In genomic region chr19:35436477-35437141, GRCh38 we compare ENCODE assay signal across 8 cellular contexts. TPM values are rescaled to one million over a fixed set of nuclear protein-coding genes. Genes with fewer than 3 reads are reported as not detected.
DNase-seq lines count a peak whose midpoint lies in the region; ATAC-seq lines count a peak whose summit lies in the region.

No MANE protein-coding gene starts in this region.

- no peaks in the 10 kb centered on the region for H3K9me3 ChIP-seq in CD4-positive, alpha-beta memory T cell (ENCODE audit: control insufficient read depth in 1 of 2, low read length in 2 of 2)

- no peaks in the 10 kb centered on the region for H3K36me3 ChIP-seq in CD4-positive, alpha-beta memory T cell (ENCODE audit: insufficient read depth, low read length)
- no peaks in the 10 kb centered on the region for H3K36me3 ChIP-seq in urinary bladder (ENCODE audit: insufficient read depth)

- peak overlapping the region in 5 of 7 donors; percentile 42 to 76 (median 57) for H3K27ac Mint-ChIP-seq in CD4-positive, alpha-beta memory T cell
- peak overlapping the region; percentile 77 for H3K27ac Mint-ChIP-seq in activated naive CD8-positive, alpha-beta T cell treated with anti-CD3 and anti-CD28 coated beads, Interleukin-2, amount 10 ng/mL, durations not matched to agents 7 days and 5 days

- intact Hi-C loops in CD4-positive, alpha-beta memory T cell (cut with micrococcal nuclease) = no loop called here

- no peaks in the 10 kb centered on the region for H3K27me3 ChIP-seq in CD4-positive, alpha-beta memory T cell (ENCODE audit: insufficient read depth, low read length)

- H3K4me3 Mint-ChIP-seq in CD4-positive, alpha-beta memory T cell = peak overlapping the region in 7 of 8 donors; percentile 12 to 71 (median 57)
- peak overlapping the region; percentile 61 for H3K4me3 Mint-ChIP-seq in activated naive CD8-positive, alpha-beta T cell treated with anti-CD3 and anti-CD28 coated beads, Interleukin-2, amount 10 ng/mL, durations not matched to agents 7 days and 5 days

- peaks cover 14% of the 10 kb centered on the region for H3K4me1 ChIP-seq in CD4-positive, alpha-beta memory T cell (ENCODE audit: insufficient read depth, low read length)
- no peaks in the 10 kb centered on the region for H3K4me1 ChIP-seq in urinary bladder (ENCODE audit: insufficient read depth)

- WGBS in urinary bladder = 4% methylated on average over 14 of the region's 14 CpGs

- peak; percentile 85 for ATAC-seq in activated naive CD8-positive, alpha-beta T cell treated with anti-CD3 and anti-CD28 coated beads, Interleukin-2, amount 10 ng/mL, durations not matched to agents 7 days and 5 days (ENCODE audit: low read depth)
- ATAC-seq in HG02798 (IDR thresholded peaks at IDR 0.05; ENCODE audit: poor library complexity, unreplicated experiment) (no peak), GM21528 (IDR thresholded peaks at IDR 0.05; ENCODE audit: low FRiP score, unreplicated experiment) (no peak)

- H3K36me3 Mint-ChIP-seq in CD4-positive, alpha-beta memory T cell = peaks cover 0 to 4% of the 10 kb centered on the region in 2 donors
- H3K36me3 Mint-ChIP-seq in activated naive CD8-positive, alpha-beta T cell treated with anti-CD3 and anti-CD28 coated beads, Interleukin-2, amount 10 ng/mL, durations not matched to agents 7 days and 5 days = peaks cover 1% of the 10 kb centered on the region

- peak in 2 of 5 donors; percentile 11 to 40 for DNase-seq in CD4-positive, alpha-beta memory T cell
- DNase-seq in KBM-7 (peak; percentile 82), left kidney (ENCODE audit: low read depth, low spot score) (peak; percentile 39), DMS153 treated with DMSO at 0.1 percent for 48 hours (lab: John Stamatoyannopoulos, UW; ENCODE audit: unreplicated experiment) (no peak)
- DNase-seq in activated naive CD8-positive, alpha-beta T cell treated with anti-CD3 and anti-CD28 coated beads, Interleukin-2, amount 10 ng/mL, durations not matched to agents 7 days and 5 days = no peak

- POLR2A ChIA-PET in CD4-positive, alpha-beta memory T cell (lab: Charles Lee; ENCODE audit: partially characterized antibody) = interaction anchor here (1.4 kb wide), 1 partner anchor 26 kb away, joined by 4 read pairs; no protein-coding TSS in a partner anchor
- POLR2A ChIA-PET in activated naive CD8-positive, alpha-beta T cell treated with anti-CD3 and anti-CD28 coated beads, Interleukin-2, amount 10 ng/mL, durations not matched to agents 7 days and 5 days (lab: Charles Lee) = no interaction called here

- peaks cover 10 to 18% (median 15%) of the 10 kb centered on the region in 4 donors for H3K4me1 Mint-ChIP-seq in CD4-positive, alpha-beta memory T cell
- peaks cover 22% of the 10 kb centered on the region for H3K4me1 Mint-ChIP-seq in activated naive CD8-positive, alpha-beta T cell treated with anti-CD3 and anti-CD28 coated beads, Interleukin-2, amount 10 ng/mL, durations not matched to agents 7 days and 5 days

- in situ Hi-C loops in KBM-7 (cut with MboI; ENCODE audit: low pct_unique_long_range_greater_than_20kb, low sequenced_read_pairs) = no loop called here

- peaks cover 0 to 11% (median 6%) of the 10 kb centered on the region in 8 donors for H3K9me3 Mint-ChIP-seq in CD4-positive, alpha-beta memory T cell
- H3K9me3 Mint-ChIP-seq in activated naive CD8-positive, alpha-beta T cell treated with anti-CD3 and anti-CD28 coated beads, Interleukin-2, amount 10 ng/mL, durations not matched to agents 7 days and 5 days = peaks cover 6% of the 10 kb centered on the region

- CTCF ChIA-PET in CD4-positive, alpha-beta memory T cell (lab: Charles Lee; ENCODE audit: partially characterized antibody) = no interaction called here

- peaks cover 4 to 7% of the 10 kb centered on the region in 2 donors for H3K27me3 Mint-ChIP-seq in CD4-positive, alpha-beta memory T cell
- peaks cover 19% of the 10 kb centered on the region for H3K27me3 Mint-ChIP-seq in activated naive CD8-positive, alpha-beta T cell treated with anti-CD3 and anti-CD28 coated beads, Interleukin-2, amount 10 ng/mL, durations not matched to agents 7 days and 5 days

- no peak overlapping the region for H3K4me3 ChIP-seq in CD4-positive, alpha-beta memory T cell (ENCODE audit: low read length in 2 of 2)
- no peak overlapping the region for H3K4me3 ChIP-seq in urinary bladder (ENCODE audit: low read depth, low read length)

- no peak overlapping the region for H3K27ac ChIP-seq in CD4-positive, alpha-beta memory T cell (ENCODE audit: low read depth, low read length)
- H3K27ac ChIP-seq in urinary bladder (ENCODE audit: low read depth) = peak overlapping the region; percentile 73

RNA-seq across cellular contexts. Expression of gene FFAR2, which starts 11.4 kb away (rescaled TPM):
- total RNA-seq in CD4-positive, alpha-beta memory T cell = under 1 TPM in 1 of 2 experiments, not detected in 1; 0.15 TPM
- polyA plus RNA-seq in CD4-positive, alpha-beta memory T cell = not detected
- not detected for total RNA-seq in activated naive CD8-positive, alpha-beta T cell treated with anti-CD3 and anti-CD28 coated beads, Interleukin-2, amount 10 ng/mL, durations not matched to agents 7 days and 5 days
- total RNA-seq in urinary bladder = 0.69 TPM
- polyA plus RNA-seq in urinary bladder = 0.05 TPM

RNA-seq across cellular contexts. Expression of gene KRTDAP, which starts 53.7 kb away (rescaled TPM):
- not detected for total RNA-seq in CD4-positive, alpha-beta memory T cell
- polyA plus RNA-seq in CD4-positive, alpha-beta memory T cell = not detected
- total RNA-seq in activated naive CD8-positive, alpha-beta T cell treated with anti-CD3 and anti-CD28 coated beads, Interleukin-2, amount 10 ng/mL, durations not matched to agents 7 days and 5 days = not detected
- not detected for total RNA-seq in urinary bladder
- not detected for polyA plus RNA-seq in urinary bladder

Comparison
In these comparisons a context has a peak if more than half of its experiments do, and no peak if none do; other contexts are left out.
1. DNase-seq: peak in KBM-7 (single experiment) and left kidney (single experiment); none in activated naive CD8-positive, alpha-beta T cell treated with anti-CD3 and anti-CD28 coated beads, Interleukin-2, amount 10 ng/mL, durations not matched to agents 7 days and 5 days (single experiment) and DMS153 treated with DMSO at 0.1 percent for 48 hours (single experiment).